ENCODE assay signal across 8 cellular contexts in the genomic region with DNA sequence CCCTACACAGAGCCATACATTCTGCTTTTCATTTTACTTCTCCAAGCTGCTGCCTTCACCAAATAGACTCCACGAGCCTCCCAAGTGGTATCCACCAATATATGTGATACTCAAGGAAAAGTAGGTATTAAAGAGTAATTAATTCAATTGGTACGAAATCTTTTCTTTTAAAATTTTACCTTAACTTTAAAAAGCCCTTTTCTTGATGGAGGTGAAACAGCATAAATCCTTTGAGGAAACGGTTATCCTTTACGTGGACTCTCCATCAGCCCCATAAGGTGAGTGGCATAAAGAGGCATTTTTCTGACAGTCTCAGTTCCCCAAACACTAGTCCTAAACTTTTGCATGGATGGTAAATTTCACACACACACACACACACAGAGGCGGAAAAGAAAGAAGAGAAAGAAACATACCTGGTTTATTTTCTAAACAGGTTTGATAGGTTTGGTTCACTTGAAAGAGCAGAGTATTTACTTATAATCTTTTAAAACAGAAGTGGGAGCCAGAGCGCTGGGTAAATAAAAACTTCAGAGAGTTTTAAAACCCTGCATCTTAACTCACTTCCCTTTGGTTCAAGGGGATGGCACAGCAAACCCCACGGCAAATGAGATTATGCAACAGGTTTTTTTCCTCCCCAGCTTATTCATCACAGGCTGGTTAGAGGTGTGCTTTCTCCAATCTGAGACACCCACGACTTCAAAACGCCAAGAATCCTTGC. TPM values are rescaled to one million over a fixed set of nuclear protein-coding genes. Genes with fewer than 3 reads are reported as not detected.
DNase-seq lines count a peak whose midpoint lies in the region; ATAC-seq and TF ChIP-seq lines count a peak whose summit lies in the region.

No MANE protein-coding gene starts in this region.

- H3K36me3 ChIP-seq in ovary: no peaks in the 10 kb centered on the region

- H3K36me3 Mint-ChIP-seq in activated naive CD4-positive, alpha-beta T cell treated with anti-CD3 and anti-CD28 coated beads, Interleukin-2, amount 50 U/mL, for 24 hours: peaks cover 6% of the 10 kb centered on the region
- H3K36me3 Mint-ChIP-seq in glutamatergic neuron (ENCODE audit: unreplicated experiment): peaks cover 5% of the 10 kb centered on the region

- H3K9me3 ChIP-seq in ovary: no peaks in the 10 kb centered on the region

- ATAC-seq in HG03432 (IDR thresholded peaks at IDR 0.05; ENCODE audit: unreplicated experiment) (peak; percentile 25), HG03135 (IDR thresholded peaks at IDR 0.05; ENCODE audit: unreplicated experiment) (no peak), GM19328 (IDR thresholded peaks at IDR 0.05; ENCODE audit: unreplicated experiment) (no peak)

- no peaks in the 10 kb centered on the region for H3K27me3 Mint-ChIP-seq in activated naive CD4-positive, alpha-beta T cell treated with anti-CD3 and anti-CD28 coated beads, Interleukin-2, amount 50 U/mL, for 24 hours
- H3K27me3 Mint-ChIP-seq in glutamatergic neuron (ENCODE audit: unreplicated experiment): peaks cover 8% of the 10 kb centered on the region

- peaks cover 53% of the 10 kb centered on the region for H3K4me1 Mint-ChIP-seq in activated naive CD4-positive, alpha-beta T cell treated with anti-CD3 and anti-CD28 coated beads, Interleukin-2, amount 50 U/mL, for 24 hours
- peaks cover 22% of the 10 kb centered on the region for H3K4me1 Mint-ChIP-seq in glutamatergic neuron (ENCODE audit: low read depth, unreplicated experiment)

- TF ChIP-seq POLR2A in ovary (IDR thresholded peaks at IDR 0.05): peak; percentile 77

- H3K27ac ChIP-seq in RWPE1 (no peak overlapping the region), ovary (peak overlapping the region; percentile 99 to 100)

- peak overlapping the region; percentile 52 for H3K4me3 ChIP-seq in ovary

- CTCF ChIA-PET in RWPE1 (lab: Yijun Ruan, JAX): no interaction called here

- POLR2A ChIA-PET in RWPE1 (lab: Yijun Ruan, JAX; ENCODE audit: low non-redundant PET): interaction anchor here (1.0 kb wide), 1 partner anchor 50 kb away, joined by 5 read pairs; no protein-coding TSS in a partner anchor

- H3K27me3 ChIP-seq in ovary: no peaks in the 10 kb centered on the region

- no peak for TF ChIP-seq CTCF in RWPE1 (conservative IDR thresholded peaks at IDR 0.05; ENCODE audit: low read depth)
- no peak for TF ChIP-seq CTCF in glutamatergic neuron (IDR thresholded peaks at IDR 0.05; ENCODE audit: partially characterized antibody, unreplicated experiment)
- TF ChIP-seq CTCF in ovary (IDR thresholded peaks at IDR 0.05): no peak

- WGBS in ovary, 3 donors: 17 to 23% (median 23%) methylated on average over 9 of the region's 9 CpGs

- DNase-seq in DMS53 (lab: John Stamatoyannopoulos, UW) (peak; percentile 94), RWPE1 (ENCODE audit: low spot score) (peak; percentile 53), glutamatergic neuron (no peak), ovary (peak in 4 of 5 donors; percentile 35 to 74 (median 42))

- H3K4me1 ChIP-seq in ovary (ENCODE audit: insufficient read depth): peaks cover 1% of the 10 kb centered on the region

- H3K27ac Mint-ChIP-seq in activated naive CD4-positive, alpha-beta T cell treated with anti-CD3 and anti-CD28 coated beads, Interleukin-2, amount 50 U/mL, for 24 hours: peak overlapping the region; percentile 97
- peak overlapping the region; percentile 93 for H3K27ac Mint-ChIP-seq in glutamatergic neuron (ENCODE audit: unreplicated experiment)

- TF ChIP-seq EP300 in ovary (IDR thresholded peaks at IDR 0.05): no peak

- peak overlapping the region; percentile 91 for H3K4me3 Mint-ChIP-seq in activated naive CD4-positive, alpha-beta T cell treated with anti-CD3 and anti-CD28 coated beads, Interleukin-2, amount 50 U/mL, for 24 hours
- peak overlapping the region; percentile 97 for H3K4me3 Mint-ChIP-seq in glutamatergic neuron (ENCODE audit: unreplicated experiment)

- intact Hi-C loops in ovary (cut with DNase I): loop anchor here (5.0 to 10.0 kb wide), 4 partner anchors 52 to 186 kb away; a partner anchor contains a TSS

- H3K9me3 Mint-ChIP-seq in activated naive CD4-positive, alpha-beta T cell treated with anti-CD3 and anti-CD28 coated beads, Interleukin-2, amount 50 U/mL, for 24 hours: no peaks in the 10 kb centered on the region
- H3K9me3 Mint-ChIP-seq in glutamatergic neuron (ENCODE audit: unreplicated experiment): peaks cover 13% of the 10 kb centered on the region

RNA-seq across cellular contexts. Expression of a gene that starts 1.9 kb away (rescaled TPM):
- total RNA-seq in glutamatergic neuron (ENCODE audit: unreplicated experiment) (39.0 TPM), ovary (10 to 100 TPM; 17.8 to 35.5 (median 27.3) TPM)
- 10 to 100 TPM; 12.5 to 54.0 TPM for polyA plus RNA-seq in ovary

RNA-seq across cellular contexts. Expression of a gene that starts 50.9 kb away (rescaled TPM):
- 31.9 TPM for total RNA-seq in glutamatergic neuron (ENCODE audit: unreplicated experiment)
- 10 to 100 TPM; 23.7 to 46.6 (median 38.2) TPM for total RNA-seq in ovary
- 10 to 100 TPM; 34.7 to 58.9 TPM for polyA plus RNA-seq in ovary
